ENCODE assay signal across 9 cellular contexts in genomic region chr4:41216294-41217019, GRCh38. TPM values are rescaled to one million over a fixed set of nuclear protein-coding genes. Genes with fewer than 3 reads are reported as not detected.
DNase-seq lines count a peak whose midpoint lies in the region; ATAC-seq and TF ChIP-seq lines count a peak whose summit lies in the region.
"Had no signal": no experiment of that assay in that cellular context is flagged by ENCODE, and none has a peak within 500 bp of the region (broad histone marks: within the 10 kb centered on the region; RNA-seq: fewer than 3 reads in every experiment).

No MANE protein-coding gene starts in this region.

- H3K27me3 ChIP-seq in BLaER1 (peaks cover 17% of the 10 kb centered on the region), thyroid gland (no peaks in the 10 kb centered on the region)

- WGBS in thyroid gland, 2 donors = 4% methylated on average over 23 to 29 of the region's 59 CpGs

- no peaks in the 10 kb centered on the region for H3K36me3 ChIP-seq in BLaER1
- no peaks in the 10 kb centered on the region for H3K36me3 ChIP-seq in thyroid gland

- intact Hi-C loops in thyroid gland (cut with DNase I) = no loop called here

- H4K20me1 ChIP-seq in BLaER1 = peaks cover 23% of the 10 kb centered on the region

- peak overlapping the region; percentile 90 for H3K4me3 Mint-ChIP-seq in nephron progenitor cell

- H3K27me3 Mint-ChIP-seq in nephron progenitor cell (ENCODE audit: low read depth, poor library complexity) = peaks cover 28% of the 10 kb centered on the region

- DNase-seq in NCI-H510A treated with DMSO at 0.1 percent for 48 hours (lab: John Stamatoyannopoulos, UW) = peak; percentile 73
- DNase-seq in activated T-cell treated with anti-CD3 and anti-CD28 coated beads for 48 hours (ENCODE audit: low read depth) = peak; percentile 65
- peak; percentile 65 for DNase-seq in fibroblast of mammary gland (ENCODE audit: low read depth)
- DNase-seq in nephron progenitor cell = peak; percentile 72
- peak; percentile 82 to 84 for DNase-seq in thyroid gland

- H3K4me2 ChIP-seq in BLaER1 = peak overlapping the region; percentile 89

- H3K4me1 Mint-ChIP-seq in nephron progenitor cell = peaks cover 34% of the 10 kb centered on the region

- no peaks in the 10 kb centered on the region for H3K36me3 Mint-ChIP-seq in nephron progenitor cell (ENCODE audit: low read depth)

- H3K27ac ChIP-seq in BLaER1 = peak overlapping the region; percentile 90
- H3K27ac ChIP-seq in thyroid gland = peak overlapping the region; percentile 87 to 90 (median 90)

- H3K9me3 ChIP-seq in BLaER1 (no peaks in the 10 kb centered on the region), thyroid gland (no peaks in the 10 kb centered on the region)

- TF ChIP-seq POLR2A in GM19099 (IDR thresholded peaks at IDR 0.05; ENCODE audit: extremely low read depth, insufficient read length, low read depth) (peak; percentile 78), thyroid gland (IDR thresholded peaks at IDR 0.05) (peak in 1 of 2 donors; percentile 84)

- H3K27ac Mint-ChIP-seq in nephron progenitor cell = peak overlapping the region; percentile 83

- no peaks in the 10 kb centered on the region for H3K9me3 Mint-ChIP-seq in nephron progenitor cell

- H3K4me3 ChIP-seq in BLaER1 (peak overlapping the region; percentile 80), fibroblast of mammary gland (ENCODE audit: control insufficient read depth, low read depth, low read length) (peak overlapping the region; percentile 74), thyroid gland (replicated peaks in 1 of 3) (peak overlapping the region; percentile 9 to 58 (median 41))

- TF ChIP-seq CTCF in fibroblast of mammary gland (conservative IDR thresholded peaks at IDR 0.05; ENCODE audit: control insufficient read depth, insufficient read depth, low read depth, low read length) (peak; percentile 45), nephron progenitor cell (IDR thresholded peaks at IDR 0.05) (peak; percentile 11), thyroid gland (IDR thresholded peaks at IDR 0.05) (peak in 3 of 6 experiments; percentile 21 to 55 (median 44))

- H3K4me1 ChIP-seq in BLaER1 = peaks cover 37% of the 10 kb centered on the region
- H3K4me1 ChIP-seq in thyroid gland = peaks cover 19 to 28% of the 10 kb centered on the region in 2 donors

- peak overlapping the region; percentile 89 for H3K9ac ChIP-seq in BLaER1

- ATAC-seq in HG03342 (IDR thresholded peaks at IDR 0.05; ENCODE audit: unreplicated experiment) = peak; percentile 53

RNA-seq across cellular contexts. Expression of gene APBB2, which starts 2.1 kb away (rescaled TPM):
- 100 to 1,000 TPM; 174 to 253 (median 199) TPM for total RNA-seq in thyroid gland

RNA-seq across cellular contexts. Expression of gene UCHL1, which starts 40.3 kb away (rescaled TPM):
- total RNA-seq in thyroid gland = 100 to 1,000 TPM in 2 of 4 donors, 10 to 100 TPM in 2; 28.2 to 245 (median 116) TPM
- total RNA-seq: T-helper 1 cell treated with Interleukin-12 subunit alpha and Interleukin-12 subunit beta and Interleukin-4 antibody, amounts not matched to agents 30 ng/mL and 1 ng/mL, for 36 hours had no signal

Comparison
In these comparisons a context has a peak if more than half of its experiments do, and no peak if none do; other contexts are left out.
1. Peak in every context shown above with its lines: DNase-seq, ATAC-seq, H3K4me3 ChIP-seq and H3K27ac ChIP-seq.